Comparison of ENCODE assay signal across 17 cellular contexts in the genomic region with DNA sequence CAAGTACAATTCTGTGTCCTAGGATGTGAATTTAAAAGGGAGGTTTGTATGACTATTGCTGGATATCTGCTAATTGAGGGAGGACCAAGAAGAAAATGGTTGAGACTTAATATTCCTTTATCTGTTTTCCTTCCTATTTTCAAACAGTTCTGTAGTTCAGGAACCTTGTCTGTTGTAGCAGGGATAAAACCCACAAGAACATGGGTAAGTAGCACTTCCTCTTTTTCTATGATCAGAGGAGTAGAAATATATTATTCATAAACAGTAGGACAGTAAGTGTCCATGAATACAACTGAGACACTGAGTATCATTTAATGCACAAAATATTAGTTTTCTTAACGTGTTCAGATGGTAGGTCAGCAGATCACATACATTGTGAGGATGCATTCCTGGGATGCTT. TPM values are rescaled to one million over a fixed set of nuclear protein-coding genes. Genes with fewer than 3 reads are reported as not detected.
"Had no signal": no experiment of that assay in that cellular context is flagged by ENCODE, and none has a peak within 500 bp of the region (broad histone marks: within the 10 kb centered on the region; RNA-seq: fewer than 3 reads in every experiment).

No MANE protein-coding gene starts in this region.

- ATAC-seq: activated naive CD4-positive, alpha-beta T cell treated with anti-CD3 and anti-CD28 coated beads, Interleukin-2, amount 50 U/mL, for 72 hours; effector memory CD8-positive, alpha-beta T cell; gastrocnemius medialis; left ventricle myocardium superior; stimulated activated naive CD8-positive, alpha-beta T cell treated with anti-CD3 and anti-CD28 coated beads, Interleukin-15, amount 100 ng/mL, for 72 hours had no signal

- H3K9me3 Mint-ChIP-seq: activated T-cell treated with anti-CD3 and anti-CD28 coated beads, Interleukin-2, amount 50 U/mL, for 24 hours; dendritic cell treated with granulocyte-macrophage colony-stimulating factor and Interleukin-4, amounts not matched to agents 40 ng/mL and 50 ng/mL, for 4 days had no signal

- H3K4me1 Mint-ChIP-seq: brain had no signal

- H3K27me3 Mint-ChIP-seq: dendritic cell treated with granulocyte-macrophage colony-stimulating factor and Interleukin-4, amounts not matched to agents 40 ng/mL and 50 ng/mL, for 4 days had no signal

- H3K27ac Mint-ChIP-seq: activated naive CD4-positive, alpha-beta T cell treated with anti-CD3 and anti-CD28 coated beads, Interleukin-2, amount 50 U/mL, for 72 hours; activated T-cell treated with anti-CD3 and anti-CD28 coated beads, Interleukin-2, amount 50 U/mL, for 24 hours; brain; dendritic cell treated with granulocyte-macrophage colony-stimulating factor and Interleukin-4, amounts not matched to agents 40 ng/mL and 50 ng/mL, for 4 days; effector memory CD8-positive, alpha-beta T cell; stimulated activated naive CD8-positive, alpha-beta T cell treated with anti-CD3 and anti-CD28 coated beads, Interleukin-15, amount 100 ng/mL, for 72 hours had no signal

- H3K36me3 Mint-ChIP-seq: activated naive CD4-positive, alpha-beta T cell treated with anti-CD3 and anti-CD28 coated beads, Interleukin-2, amount 50 U/mL, for 72 hours; brain had no signal

- DNase-seq: activated effector memory CD4-positive, alpha-beta T cell treated with Interleukin-2 at 50 U/mL for 16 hours; activated T-cell treated with anti-CD3 and anti-CD28 coated beads, Interleukin-2, amount 50 U/mL, for 24 hours; amniotic stem cell; effector memory CD8-positive, alpha-beta T cell; gastrocnemius medialis; kidney; left ventricle myocardium superior; mesendoderm; stimulated activated CD4-positive, alpha-beta T cell treated with anti-CD3 and anti-CD28 coated beads, Interleukin-4, amount 100 ng/mL, for 24 hours; stimulated activated naive CD8-positive, alpha-beta T cell treated with anti-CD3 and anti-CD28 coated beads, Interleukin-15, amount 100 ng/mL, for 72 hours; testis had no signal

- H3K4me3 Mint-ChIP-seq: activated T-cell treated with anti-CD3 and anti-CD28 coated beads, Interleukin-2, amount 50 U/mL, for 24 hours; brain; dendritic cell treated with granulocyte-macrophage colony-stimulating factor and Interleukin-4, amounts not matched to agents 40 ng/mL and 50 ng/mL, for 4 days; effector memory CD8-positive, alpha-beta T cell; stimulated activated naive CD8-positive, alpha-beta T cell treated with anti-CD3 and anti-CD28 coated beads, Interleukin-15, amount 100 ng/mL, for 72 hours had no signal

RNA-seq across cellular contexts. Expression of a gene that starts 7.7 kb away (rescaled TPM):
- total RNA-seq: activated naive CD4-positive, alpha-beta T cell treated with anti-CD3 and anti-CD28 coated beads, Interleukin-2, amount 50 U/mL, for 72 hours; gastrocnemius medialis; hepatocyte; kidney; left ventricle myocardium superior; renal cortical epithelial cell had no signal

RNA-seq across cellular contexts. Expression of a gene that starts 23.9 kb away (rescaled TPM):
- total RNA-seq: activated naive CD4-positive, alpha-beta T cell treated with anti-CD3 and anti-CD28 coated beads, Interleukin-2, amount 50 U/mL, for 72 hours; gastrocnemius medialis; hepatocyte; kidney; left ventricle myocardium superior; renal cortical epithelial cell; urinary bladder had no signal

RNA-seq across cellular contexts. Expression of a gene that starts 24.3 kb away (rescaled TPM):
- total RNA-seq: activated naive CD4-positive, alpha-beta T cell treated with anti-CD3 and anti-CD28 coated beads, Interleukin-2, amount 50 U/mL, for 72 hours; hepatocyte; renal cortical epithelial cell had no signal

RNA-seq across cellular contexts. Expression of a gene that starts 47.1 kb away (rescaled TPM):
- total RNA-seq: activated naive CD4-positive, alpha-beta T cell treated with anti-CD3 and anti-CD28 coated beads, Interleukin-2, amount 50 U/mL, for 72 hours; gastrocnemius medialis; hepatocyte; kidney; left ventricle myocardium superior; renal cortical epithelial cell; urinary bladder had no signal
